ENCODE assay signal across 18 cellular contexts in genomic region chr10:100515612-100516011, GRCh38. TPM values are rescaled to one million over a fixed set of nuclear protein-coding genes. Genes with fewer than 3 reads are reported as not detected.
DNase-seq lines count a peak whose midpoint lies in the region; ATAC-seq and TF ChIP-seq lines count a peak whose summit lies in the region.
"Had no signal": no experiment of that assay in that cellular context is flagged by ENCODE, and none has a peak within 500 bp of the region (broad histone marks: within the 10 kb centered on the region; RNA-seq: fewer than 3 reads in every experiment).

No MANE protein-coding gene starts in this region.

- H3K36me3 Mint-ChIP-seq in activated CD4-positive, alpha-beta T cell treated with anti-CD3 and anti-CD28 coated beads, Interleukin-2, amount 10 ng/mL, durations not matched to agents 7 days and 5 days (ENCODE audit: low read depth): peaks cover 50% of the 10 kb centered on the region
- peaks cover 29% of the 10 kb centered on the region for H3K36me3 Mint-ChIP-seq in CD4-positive, CD25-positive, alpha-beta regulatory T cell
- H3K36me3 Mint-ChIP-seq in activated T-helper 17 cell treated with anti-CD3 and anti-CD28 coated beads, Interleukin-2, amount 50 U/mL, for 72 hours (ENCODE audit: low read depth): peaks cover 69% of the 10 kb centered on the region

- H3K9me3 ChIP-seq in CD4-positive, CD25-positive, alpha-beta regulatory T cell (ENCODE audit: control insufficient read depth in 2 of 2, low read length in 2 of 2): no peaks in the 10 kb centered on the region
- H3K9me3 ChIP-seq in gastrocnemius medialis: no peaks in the 10 kb centered on the region
- H3K9me3 ChIP-seq in PC-3 (ENCODE audit: low read length): no peaks in the 10 kb centered on the region
- H3K9me3 ChIP-seq: BLaER1 had no signal

- H3K9me3 Mint-ChIP-seq in activated CD4-positive, alpha-beta T cell treated with anti-CD3 and anti-CD28 coated beads, Interleukin-2, amount 10 ng/mL, durations not matched to agents 7 days and 5 days: no peaks in the 10 kb centered on the region
- H3K9me3 Mint-ChIP-seq in CD4-positive, CD25-positive, alpha-beta regulatory T cell: no peaks in the 10 kb centered on the region
- H3K9me3 Mint-ChIP-seq in activated T-helper 17 cell treated with anti-CD3 and anti-CD28 coated beads, Interleukin-2, amount 50 U/mL, for 72 hours: no peaks in the 10 kb centered on the region
- H3K9me3 Mint-ChIP-seq: CD8-positive, alpha-beta T cell; GM23338 had no signal

- no peak for TF ChIP-seq POLR2A in gastrocnemius medialis (IDR thresholded peaks at IDR 0.05)

- H3K27me3 ChIP-seq in CD4-positive, CD25-positive, alpha-beta regulatory T cell (ENCODE audit: control insufficient read depth, insufficient read depth, low read length): no peaks in the 10 kb centered on the region
- H3K27me3 ChIP-seq in gastrocnemius medialis: no peaks in the 10 kb centered on the region
- no peaks in the 10 kb centered on the region for H3K27me3 ChIP-seq in PC-3 (ENCODE audit: low read length)
- H3K27me3 ChIP-seq: BLaER1 had no signal

- no peak overlapping the region for H3K9ac ChIP-seq in PC-3 (ENCODE audit: low read length)
- H3K9ac ChIP-seq: BLaER1 had no signal

- peaks cover 10% of the 10 kb centered on the region for H3K36me3 ChIP-seq in CD4-positive, CD25-positive, alpha-beta regulatory T cell (ENCODE audit: control insufficient read depth, insufficient read depth, low read length)
- no peaks in the 10 kb centered on the region for H3K36me3 ChIP-seq in gastrocnemius medialis
- H3K36me3 ChIP-seq in PC-3 (ENCODE audit: low read depth, low read length): no peaks in the 10 kb centered on the region

- no TSS peak for BruUV-seq in PC-3 (replicated peaks; lab: Mats Ljungman, UMichigan)

- no peak overlapping the region for H2AFZ ChIP-seq in PC-3 (ENCODE audit: low read length)
- H2AFZ ChIP-seq: GM23338 had no signal

- no peak overlapping the region for H3K27ac ChIP-seq in CD4-positive, CD25-positive, alpha-beta regulatory T cell (ENCODE audit: insufficient read depth, low read length, poor library complexity, severe bottlenecking)
- H3K27ac ChIP-seq in gastrocnemius medialis (peak overlapping the region in 3 of 4 donors; percentile 65 to 82 (median 65)), PC-3 (ENCODE audit: low read length) (no peak overlapping the region)
- H3K27ac ChIP-seq: BLaER1 had no signal

- no peak for ATAC-seq in CD4-positive, CD25-positive, alpha-beta regulatory T cell (ENCODE audit: low read depth in 2 of 2)
- ATAC-seq in activated T-helper 17 cell treated with anti-CD3 and anti-CD28 coated beads, Interleukin-2, amount 50 U/mL, for 72 hours (replicated peaks): no peak
- no peak for ATAC-seq in gastrocnemius medialis
- no peak for ATAC-seq in PC-3
- ATAC-seq: CD8-positive, alpha-beta T cell; GM23338 had no signal

- no peaks in the 10 kb centered on the region for H3K79me2 ChIP-seq in PC-3 (ENCODE audit: low read length)

- in situ Hi-C loops in gastrocnemius medialis (cut with MboI; ENCODE audit: low sequenced_read_pairs in 4 of 4): loop anchor here (5.0 to 25.0 kb wide), 4 partner anchors 78 to 178 kb away; partner anchors contain the start of genes SCD (in 3 of the 4) and PKD2L1 (in 1 of the 4)

- no peaks in the 10 kb centered on the region for H3K27me3 Mint-ChIP-seq in activated CD4-positive, alpha-beta T cell treated with anti-CD3 and anti-CD28 coated beads, Interleukin-2, amount 10 ng/mL, durations not matched to agents 7 days and 5 days
- H3K27me3 Mint-ChIP-seq in CD4-positive, CD25-positive, alpha-beta regulatory T cell: no peaks in the 10 kb centered on the region
- no peaks in the 10 kb centered on the region for H3K27me3 Mint-ChIP-seq in activated T-helper 17 cell treated with anti-CD3 and anti-CD28 coated beads, Interleukin-2, amount 50 U/mL, for 72 hours

- H3K4me1 ChIP-seq in CD4-positive, CD25-positive, alpha-beta regulatory T cell (ENCODE audit: control insufficient read depth, insufficient read depth, low read length, poor library complexity, severe bottlenecking): peaks cover 26% of the 10 kb centered on the region
- H3K4me1 ChIP-seq in gastrocnemius medialis: peaks cover 27 to 31% of the 10 kb centered on the region in 2 donors
- 0 out of 2 replicates have a peak, but pooled peaks cover under 1% of the 10 kb centered on the region for H3K4me1 ChIP-seq in PC-3 (ENCODE audit: insufficient read depth, low read length)

- H3F3A ChIP-seq in PC-3 (ENCODE audit: low read length, unreplicated experiment): no peaks in the 10 kb centered on the region

- H3K4me2 ChIP-seq in PC-3 (ENCODE audit: low read length): no peak overlapping the region
- H3K4me2 ChIP-seq: BLaER1, GM23338 had no signal

- CTCF ChIA-PET in activated CD4-positive, alpha-beta T cell treated with anti-CD3 and anti-CD28 coated beads, Interleukin-2, amount 10 ng/mL, durations not matched to agents 7 days and 5 days (lab: Charles Lee): interaction anchor here (0.8 to 12.7 kb wide), 5 partner anchors 9 to 432 kb away, joined by 3 to 170 read pairs (median 48); partner anchors contain the start of genes HIF1AN, NDUFB8 and SEC31B
- CTCF ChIA-PET in PC-3 (lab: Charles Lee): no interaction called here

- no peak overlapping the region for H3K4me3 ChIP-seq in CD4-positive, CD25-positive, alpha-beta regulatory T cell (ENCODE audit: low read depth, low read length)
- H3K4me3 ChIP-seq in gastrocnemius medialis (no peak overlapping the region), PC-3 (ENCODE audit: low read length) (no peak overlapping the region)
- H3K4me3 ChIP-seq: BLaER1, GM23338 had no signal

- no peak overlapping the region for H3K4me3 Mint-ChIP-seq in activated CD4-positive, alpha-beta T cell treated with anti-CD3 and anti-CD28 coated beads, Interleukin-2, amount 10 ng/mL, durations not matched to agents 7 days and 5 days
- no peak overlapping the region for H3K4me3 Mint-ChIP-seq in CD4-positive, CD25-positive, alpha-beta regulatory T cell
- H3K4me3 Mint-ChIP-seq in activated T-helper 17 cell treated with anti-CD3 and anti-CD28 coated beads, Interleukin-2, amount 50 U/mL, for 72 hours: no peak overlapping the region
- H3K4me3 Mint-ChIP-seq: CD14-positive monocyte; CD8-positive, alpha-beta T cell; GM23338 had no signal

- POLR2A ChIA-PET in activated CD4-positive, alpha-beta T cell treated with anti-CD3 and anti-CD28 coated beads, Interleukin-2, amount 10 ng/mL, durations not matched to agents 7 days and 5 days (lab: Charles Lee): no interaction called here
- POLR2A ChIA-PET in PC-3 (lab: Charles Lee; ENCODE audit: unreplicated experiment): no interaction called here

- intact Hi-C loops in gastrocnemius medialis (cut with DNase I; ENCODE audit: low total_unique reads) (loop anchor here (2.0 to 5.0 kb wide), 2 partner anchors 143 to 175 kb away; no protein-coding TSS in a partner anchor), PC-3 (cut with micrococcal nuclease) (no loop called here)

- no peaks in the 10 kb centered on the region for H4K20me1 ChIP-seq in PC-3 (ENCODE audit: low read length)

- H3K4me1 Mint-ChIP-seq in activated CD4-positive, alpha-beta T cell treated with anti-CD3 and anti-CD28 coated beads, Interleukin-2, amount 10 ng/mL, durations not matched to agents 7 days and 5 days: peaks cover 73% of the 10 kb centered on the region
- H3K4me1 Mint-ChIP-seq in CD4-positive, CD25-positive, alpha-beta regulatory T cell: peaks cover 13 to 53% (median 39%) of the 10 kb centered on the region in 4 donors
- H3K4me1 Mint-ChIP-seq in activated T-helper 17 cell treated with anti-CD3 and anti-CD28 coated beads, Interleukin-2, amount 50 U/mL, for 72 hours: peaks cover 22% of the 10 kb centered on the region
- H3K4me1 Mint-ChIP-seq: GM23338 had no signal

- no peak for DNase-seq in activated CD4-positive, alpha-beta T cell treated with anti-CD3 and anti-CD28 coated beads, Interleukin-2, amount 10 ng/mL, durations not matched to agents 7 days and 5 days
- no peak for DNase-seq in activated CD4-positive, alpha-beta T cell treated with anti-CD3 and anti-CD28 coated beads, Interleukin-2, amount 50 U/mL, for 4 hours
- DNase-seq in CD4-positive, CD25-positive, alpha-beta regulatory T cell: no peak
- DNase-seq in gastrocnemius medialis (no peak), PC-3 (no peak), hippocampal formation (lab: John Stamatoyannopoulos, UW) (no peak)
- DNase-seq: 8988T; Calu3; CD8-positive, alpha-beta T cell; DMS79 treated with DMSO at 0.1 percent for 48 hours; GF-D8; HCEC 1CT had no signal

- no peak for TF ChIP-seq CTCF in gastrocnemius medialis (IDR thresholded peaks at IDR 0.05 in 4 of 5, conservative IDR thresholded peaks at IDR 0.05 in 1 of 5)
- TF ChIP-seq CTCF in PC-3 (conservative IDR thresholded peaks at IDR 0.05; ENCODE audit: low read depth, low read length): no peak

- peak overlapping the region; percentile 21 for H3K27ac Mint-ChIP-seq in activated CD4-positive, alpha-beta T cell treated with anti-CD3 and anti-CD28 coated beads, Interleukin-2, amount 10 ng/mL, durations not matched to agents 7 days and 5 days
- peak overlapping the region in 2 of 3 donors; percentile 15 to 54 for H3K27ac Mint-ChIP-seq in CD4-positive, CD25-positive, alpha-beta regulatory T cell
- H3K27ac Mint-ChIP-seq in activated T-helper 17 cell treated with anti-CD3 and anti-CD28 coated beads, Interleukin-2, amount 50 U/mL, for 72 hours: peak overlapping the region; percentile 47
- H3K27ac Mint-ChIP-seq: CD14-positive monocyte; CD8-positive, alpha-beta T cell; GM23338 had no signal

- no peaks in the 10 kb centered on the region for H3K9me2 ChIP-seq in PC-3 (replicated peaks; ENCODE audit: low read length)

RNA-seq across cellular contexts. Expression of gene SEC31B, which starts 4.0 kb away (rescaled TPM):
- total RNA-seq in activated CD4-positive, alpha-beta T cell treated with anti-CD3 and anti-CD28 coated beads, Interleukin-2, amount 10 ng/mL, durations not matched to agents 7 days and 5 days: 100 to 1,000 TPM; 202 to 208 TPM
- total RNA-seq in CD4-positive, CD25-positive, alpha-beta regulatory T cell: 73.3 TPM
- polyA plus RNA-seq in CD4-positive, CD25-positive, alpha-beta regulatory T cell: 1 to 10 TPM; 1.2 to 3.0 (median 2.6) TPM
- total RNA-seq in activated T-helper 17 cell treated with anti-CD3 and anti-CD28 coated beads, Interleukin-2, amount 50 U/mL, for 72 hours: 100 to 1,000 TPM in 1 of 2 donors, 10 to 100 TPM in 1; 67.0 to 127 TPM
- total RNA-seq in gastrocnemius medialis: 1 to 10 TPM; 1.7 to 3.8 (median 2.1) TPM
- total RNA-seq in PC-3 (2014; rRNA removed): 1.5 and 1.6 TPM in 2 replicates

RNA-seq across cellular contexts. Expression of gene NDUFB8, which starts 14.1 kb away (rescaled TPM):
- total RNA-seq in activated CD4-positive, alpha-beta T cell treated with anti-CD3 and anti-CD28 coated beads, Interleukin-2, amount 10 ng/mL, durations not matched to agents 7 days and 5 days: 100 to 1,000 TPM; 241 to 267 TPM
- total RNA-seq in CD4-positive, CD25-positive, alpha-beta regulatory T cell: 183 TPM
- 100 to 1,000 TPM; 517 to 714 (median 622) TPM for polyA plus RNA-seq in CD4-positive, CD25-positive, alpha-beta regulatory T cell
- total RNA-seq in activated T-helper 17 cell treated with anti-CD3 and anti-CD28 coated beads, Interleukin-2, amount 50 U/mL, for 72 hours: 100 to 1,000 TPM; 350 to 380 TPM
- total RNA-seq in gastrocnemius medialis (100 to 1,000 TPM; 170 to 229 (median 219) TPM), PC-3 (2014; rRNA removed) (365 and 399 TPM in 2 replicates)

RNA-seq across cellular contexts. Expression of gene HIF1AN, which starts 20.1 kb away (rescaled TPM):
- total RNA-seq in activated CD4-positive, alpha-beta T cell treated with anti-CD3 and anti-CD28 coated beads, Interleukin-2, amount 10 ng/mL, durations not matched to agents 7 days and 5 days: 10 to 100 TPM; 54.9 to 59.3 TPM
- 42.9 TPM for total RNA-seq in CD4-positive, CD25-positive, alpha-beta regulatory T cell
- 10 to 100 TPM; 30.0 to 36.1 (median 31.9) TPM for polyA plus RNA-seq in CD4-positive, CD25-positive, alpha-beta regulatory T cell
- 10 to 100 TPM; 53.3 to 60.2 TPM for total RNA-seq in activated T-helper 17 cell treated with anti-CD3 and anti-CD28 coated beads, Interleukin-2, amount 50 U/mL, for 72 hours
- total RNA-seq in gastrocnemius medialis (10 to 100 TPM; 21.6 to 25.7 (median 24.0) TPM), PC-3 (2014; rRNA removed) (4.5 TPM in 2 replicates)

RNA-seq across cellular contexts. Expression of gene WNT8B, which starts 52.8 kb away (rescaled TPM):
- total RNA-seq in activated CD4-positive, alpha-beta T cell treated with anti-CD3 and anti-CD28 coated beads, Interleukin-2, amount 10 ng/mL, durations not matched to agents 7 days and 5 days: under 1 TPM; 0.10 to 0.40 TPM
- not detected for total RNA-seq in CD4-positive, CD25-positive, alpha-beta regulatory T cell
- polyA plus RNA-seq in CD4-positive, CD25-positive, alpha-beta regulatory T cell: under 1 TPM in 1 of 4 donors, not detected in 3; 0.07 TPM
- total RNA-seq in activated T-helper 17 cell treated with anti-CD3 and anti-CD28 coated beads, Interleukin-2, amount 50 U/mL, for 72 hours: under 1 TPM; 0.11 to 0.16 TPM
- total RNA-seq in gastrocnemius medialis (not detected), PC-3 (2014; rRNA removed) (0.29 TPM in 1 of 2 replicates, not detected in the other)
- total RNA-seq: A673; Calu3; CD8-positive, alpha-beta T cell had no signal
- polyA plus RNA-seq: AG04450, CD14-positive monocyte had no signal

Comparison
In these comparisons a context has a peak if more than half of its experiments do, and no peak if none do; other contexts are left out.
1. H3K27ac ChIP-seq: peak in gastrocnemius medialis (3 of 4); none in CD4-positive, CD25-positive, alpha-beta regulatory T cell (single experiment) and PC-3 (single experiment).
2. RNA of gene SEC31B, which starts 4.0 kb away (total RNA-seq): 202 to 208 TPM in activated CD4-positive, alpha-beta T cell treated with anti-CD3 and anti-CD28 coated beads, Interleukin-2, amount 10 ng/mL, durations not matched to agents 7 days and 5 days, 67.0 to 127 TPM in activated T-helper 17 cell treated with anti-CD3 and anti-CD28 coated beads, Interleukin-2, amount 50 U/mL, for 72 hours and 73.3 TPM in CD4-positive, CD25-positive, alpha-beta regulatory T cell (single experiment); 1.7 to 3.8 TPM in gastrocnemius medialis and 1.5 to 1.6 TPM in PC-3; every median in the first group is over 10 times any median in the second.
3. Peak in every context shown above with its lines, with median percentiles within 50 percentile points of each other: H3K27ac Mint-ChIP-seq.